ENCODE assay signal across 7 cellular contexts in the genomic region with DNA sequence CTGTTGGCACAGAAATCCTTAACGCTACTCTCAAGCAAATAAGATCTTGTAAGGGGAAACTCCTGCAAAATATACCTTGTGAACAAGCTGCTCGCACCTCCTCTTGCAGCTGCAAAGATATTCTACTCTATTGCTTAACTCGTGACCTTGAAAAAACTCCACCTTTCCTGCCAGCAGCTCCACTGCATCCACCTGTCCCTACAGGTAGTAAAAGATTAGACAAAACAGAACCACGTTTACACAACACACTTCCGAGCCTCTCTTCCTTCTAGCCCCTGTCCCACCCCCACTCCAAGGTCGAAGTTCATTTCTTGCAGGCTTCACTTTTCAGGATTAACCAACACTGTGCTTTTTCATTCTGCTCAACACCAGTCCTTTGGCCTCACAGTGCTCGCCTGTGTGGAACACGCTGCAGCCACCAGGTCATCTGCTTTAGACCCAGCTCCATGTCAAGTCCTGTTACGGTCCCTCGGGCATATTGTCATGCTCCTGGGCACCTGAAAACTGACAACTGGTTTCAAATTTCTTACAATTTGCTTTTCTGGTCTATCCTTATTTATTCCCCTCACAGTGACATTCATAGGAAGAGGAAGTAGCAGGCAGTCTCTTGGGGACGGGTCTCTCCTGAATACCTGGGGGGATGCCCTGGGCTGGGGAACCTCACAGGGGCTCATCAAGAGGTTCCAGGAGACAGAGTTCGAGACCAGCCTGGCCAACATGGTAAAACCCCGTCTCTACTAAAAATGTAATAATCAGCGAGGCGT.
DNase-seq lines count a peak whose midpoint lies in the region; ATAC-seq and TF ChIP-seq lines count a peak whose summit lies in the region.

No MANE protein-coding gene starts in this region.

- DNase-seq in RWPE1 (ENCODE audit: low spot score) (no peak), epithelial cell of prostate (ENCODE audit: low read depth, low spot score) (no peak), ACHN (no peak), GOT3 (lab: John Stamatoyannopoulos, UW) (no peak)

- no peak for ATAC-seq in HG03175 (IDR thresholded peaks at IDR 0.05; ENCODE audit: unreplicated experiment)

- H3K27ac ChIP-seq in RWPE1 (peak overlapping the region; percentile 81), epithelial cell of prostate (peak overlapping the region; percentile 100), skin epidermis (peak overlapping the region in 14 of 21 experiments; percentile 0 to 84 (median 53))

- CTCF ChIA-PET in RWPE1 (lab: Yijun Ruan, JAX) = no interaction called here

- TF ChIP-seq CTCF in RWPE1 (conservative IDR thresholded peaks at IDR 0.05; ENCODE audit: low read depth) = no peak

- TF ChIP-seq POLR2A in GM19193 (IDR thresholded peaks at IDR 0.05; ENCODE audit: extremely low read depth, insufficient read depth, insufficient read length) = peak; percentile 13

- POLR2A ChIA-PET in RWPE1 (lab: Yijun Ruan, JAX; ENCODE audit: low non-redundant PET) = no interaction called here

- H3K4me3 ChIP-seq in skin epidermis = no peak overlapping the region

- in situ Hi-C loops in ACHN (cut with HindIII; ENCODE audit: low pct_ligation_motif_present, low pct_unique_long_range_greater_than_20kb, low sequenced_read_pairs) = no loop called here
